Comparison of ENCODE assay signal across 9 cellular contexts in genomic region chr12:6039894-6040601, GRCh38.
DNase-seq lines count a peak whose midpoint lies in the region; TF ChIP-seq lines count a peak whose summit lies in the region.
"Had no signal": no experiment of that assay in that cellular context is flagged by ENCODE, and none has a peak within 500 bp of the region (broad histone marks: within the 10 kb centered on the region; RNA-seq: fewer than 3 reads in every experiment).

No MANE protein-coding gene starts in this region.

- peak; percentile 33 to 45 for DNase-seq in NCI-H187 (lab: John Stamatoyannopoulos, UW)
- no peak for DNase-seq in NCI-H187 treated with DMSO at 0.1 percent for 48 hours (lab: John Stamatoyannopoulos, UW)
- peak in 1 of 2 experiments; percentile 38 for DNase-seq in HL-60 (ENCODE audit: low read depth in 1 of 2, low spot score in 1 of 2)
- peak; percentile 59 to 63 for DNase-seq in activated T-cell treated with anti-CD3 and anti-CD28 coated beads, Interleukin-2, amount 50 U/mL, for 48 hours
- DNase-seq in fibroblast of villous mesenchyme (ENCODE audit: low read depth): peak; percentile 74
- peak; percentile 39 for DNase-seq in occipital lobe (lab: John Stamatoyannopoulos, UW)
- peak; percentile 48 to 53 for DNase-seq in uterus

- H3K9me3 ChIP-seq in OCI-LY3 (ENCODE audit: insufficient read depth, low read length) (no peaks in the 10 kb centered on the region), uterus (no peaks in the 10 kb centered on the region)
- H3K9me3 ChIP-seq: BLaER1 treated with 17β-estradiol and CSF1 and Interleukin-3, amounts not matched to agents 10 nM and 100 nM had no signal

- H3K27ac ChIP-seq in HL-60 (replicated peaks): no peak overlapping the region
- no peak overlapping the region for H3K27ac ChIP-seq in OCI-LY3 (ENCODE audit: low read length)
- no peak overlapping the region for H3K27ac ChIP-seq in uterus

- peak; percentile 84 for TF ChIP-seq CTCF in HL-60 (IDR thresholded peaks at IDR 0.05; ENCODE audit: insufficient read depth, low read length)
- TF ChIP-seq CTCF in OCI-LY3 (IDR thresholded peaks at IDR 0.05; ENCODE audit: low read depth, low read length): peak; percentile 83
- TF ChIP-seq CTCF in fibroblast of villous mesenchyme (IDR thresholded peaks at IDR 0.05; ENCODE audit: insufficient read depth, low read depth, low read length): peak; percentile 95
- peak; percentile 89 to 90 (median 90) for TF ChIP-seq CTCF in uterus (IDR thresholded peaks at IDR 0.05)

- H3K4me3 ChIP-seq in HL-60 (replicated peaks; ENCODE audit: insufficient read depth, low read length) (no peak overlapping the region), OCI-LY3 (ENCODE audit: low read length) (peak overlapping the region; percentile 36; the same call in 1 of the 2 replicates), fibroblast of villous mesenchyme (ENCODE audit: low read depth, low read length) (no peak overlapping the region), uterus (no peak overlapping the region)
- H3K4me3 ChIP-seq: BLaER1 treated with 17β-estradiol and CSF1 and Interleukin-3, amounts not matched to agents 10 nM and 100 nM had no signal

- peak overlapping the region; percentile 90 for H2AFZ ChIP-seq in OCI-LY3 (ENCODE audit: low read depth, low read length)

- H4K20me1 ChIP-seq in OCI-LY3 (ENCODE audit: insufficient read depth, low read length): no peaks in the 10 kb centered on the region
- H4K20me1 ChIP-seq: BLaER1 treated with 17β-estradiol and CSF1 and Interleukin-3, amounts not matched to agents 10 nM and 100 nM had no signal

- no peak overlapping the region for H3K9ac ChIP-seq in OCI-LY3 (ENCODE audit: low read length)

- no peak for TF ChIP-seq POLR2A in uterus (IDR thresholded peaks at IDR 0.05)

- H3K36me3 ChIP-seq in OCI-LY3 (replicated peaks; ENCODE audit: low read depth, low read length) (no peaks in the 10 kb centered on the region), uterus (no peaks in the 10 kb centered on the region)
- H3K36me3 ChIP-seq: BLaER1 treated with 17β-estradiol and CSF1 and Interleukin-3, amounts not matched to agents 10 nM and 100 nM had no signal

- peak overlapping the region; percentile 50 for H3K4me2 ChIP-seq in OCI-LY3 (ENCODE audit: low read length)

- intact Hi-C loops in uterus (cut with DNase I; ENCODE audit: low total_unique reads): no loop called here

- H3K79me2 ChIP-seq in OCI-LY3 (ENCODE audit: low read length): no peaks in the 10 kb centered on the region

- H3K4me1 ChIP-seq in OCI-LY3 (ENCODE audit: low read length) (0 out of 2 replicates have a peak, but pooled peaks cover 3% of the 10 kb centered on the region), uterus (no peaks in the 10 kb centered on the region)
- H3K4me1 ChIP-seq: BLaER1 treated with 17β-estradiol and CSF1 and Interleukin-3, amounts not matched to agents 10 nM and 100 nM had no signal

- H3K27me3 ChIP-seq in HL-60 (ENCODE audit: insufficient read depth, poor library complexity, severe bottlenecking) (peaks cover 3% of the 10 kb centered on the region), OCI-LY3 (ENCODE audit: low read depth, low read length) (peaks cover 14% of the 10 kb centered on the region; the same call in 1 of the 2 replicates), uterus (no peaks in the 10 kb centered on the region)
- H3K27me3 ChIP-seq: BLaER1 treated with 17β-estradiol and CSF1 and Interleukin-3, amounts not matched to agents 10 nM and 100 nM had no signal
